1 cellular context compared by ENCODE assay signal in genomic region chr2:132757002-132757598, GRCh38.
TF ChIP-seq lines count a peak whose summit lies in the region.

No MANE protein-coding gene starts in this region.

TF ChIP-seq in SK-N-SH, 30 proteins besides CTCF, POLR2A, EP300 and RAD21 (continued from another document):
- TF ChIP-seq REST (IDR thresholded peaks at IDR 0.05; ENCODE audit: low read depth, low read length), result no peak
- no peak for TF ChIP-seq FOSL2 (IDR thresholded peaks at IDR 0.05; ENCODE audit: borderline replicate concordance, low read depth)
- TF ChIP-seq JUND (IDR thresholded peaks at IDR 0.05), result 0 out of 2 replicates have a peak, but pooled peaks have one; percentile 32
- TF ChIP-seq GATA2 (CRISPR knock-in tag; IDR thresholded peaks at IDR 0.05), result peak; percentile 83
